ENCODE assay signal across 2 cellular contexts in the genomic region with DNA sequence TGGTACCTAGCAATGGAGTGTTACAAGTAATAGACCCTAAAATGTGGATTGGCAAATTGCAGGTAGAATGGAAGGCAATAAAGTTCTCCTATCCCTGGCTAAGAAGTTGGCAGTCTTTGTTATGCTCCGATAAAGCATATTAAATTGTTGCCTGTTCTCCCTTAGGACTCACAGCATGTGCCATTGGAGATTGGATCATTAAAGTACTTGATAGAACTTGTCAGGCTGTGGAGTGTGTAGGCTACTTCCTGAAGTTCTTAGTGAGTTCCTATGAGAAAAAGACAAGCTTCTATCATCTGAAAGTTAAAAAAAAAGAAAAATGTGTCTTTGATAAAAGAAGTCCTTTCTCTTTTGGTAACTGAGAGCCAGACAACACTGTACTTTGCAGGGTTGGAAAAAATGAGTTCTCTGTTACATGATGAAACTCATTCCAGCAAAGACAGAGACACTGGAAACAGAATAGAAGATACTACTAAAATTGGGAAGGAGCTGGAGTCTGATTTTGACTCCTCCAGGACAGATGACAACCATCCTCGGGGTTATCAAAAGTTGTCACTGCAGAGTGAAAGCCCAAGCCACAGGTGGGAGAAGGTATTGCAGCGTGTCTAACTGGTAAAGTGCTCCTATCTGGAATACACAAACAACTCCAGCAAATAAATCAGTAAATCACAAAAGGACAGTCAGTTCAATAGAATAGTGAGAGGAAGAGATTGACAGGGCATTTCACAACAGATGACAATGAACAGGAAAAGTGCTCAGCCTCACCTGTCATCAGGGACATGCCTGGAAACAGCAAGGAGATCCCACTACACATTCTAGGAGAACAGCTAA.
TF ChIP-seq lines count a peak whose summit lies in the region.

No MANE protein-coding gene starts in this region.

TF ChIP-seq in GM23338, 12 proteins besides CTCF, POLR2A, EP300 and RAD21:
- TF ChIP-seq, protein P1, sequence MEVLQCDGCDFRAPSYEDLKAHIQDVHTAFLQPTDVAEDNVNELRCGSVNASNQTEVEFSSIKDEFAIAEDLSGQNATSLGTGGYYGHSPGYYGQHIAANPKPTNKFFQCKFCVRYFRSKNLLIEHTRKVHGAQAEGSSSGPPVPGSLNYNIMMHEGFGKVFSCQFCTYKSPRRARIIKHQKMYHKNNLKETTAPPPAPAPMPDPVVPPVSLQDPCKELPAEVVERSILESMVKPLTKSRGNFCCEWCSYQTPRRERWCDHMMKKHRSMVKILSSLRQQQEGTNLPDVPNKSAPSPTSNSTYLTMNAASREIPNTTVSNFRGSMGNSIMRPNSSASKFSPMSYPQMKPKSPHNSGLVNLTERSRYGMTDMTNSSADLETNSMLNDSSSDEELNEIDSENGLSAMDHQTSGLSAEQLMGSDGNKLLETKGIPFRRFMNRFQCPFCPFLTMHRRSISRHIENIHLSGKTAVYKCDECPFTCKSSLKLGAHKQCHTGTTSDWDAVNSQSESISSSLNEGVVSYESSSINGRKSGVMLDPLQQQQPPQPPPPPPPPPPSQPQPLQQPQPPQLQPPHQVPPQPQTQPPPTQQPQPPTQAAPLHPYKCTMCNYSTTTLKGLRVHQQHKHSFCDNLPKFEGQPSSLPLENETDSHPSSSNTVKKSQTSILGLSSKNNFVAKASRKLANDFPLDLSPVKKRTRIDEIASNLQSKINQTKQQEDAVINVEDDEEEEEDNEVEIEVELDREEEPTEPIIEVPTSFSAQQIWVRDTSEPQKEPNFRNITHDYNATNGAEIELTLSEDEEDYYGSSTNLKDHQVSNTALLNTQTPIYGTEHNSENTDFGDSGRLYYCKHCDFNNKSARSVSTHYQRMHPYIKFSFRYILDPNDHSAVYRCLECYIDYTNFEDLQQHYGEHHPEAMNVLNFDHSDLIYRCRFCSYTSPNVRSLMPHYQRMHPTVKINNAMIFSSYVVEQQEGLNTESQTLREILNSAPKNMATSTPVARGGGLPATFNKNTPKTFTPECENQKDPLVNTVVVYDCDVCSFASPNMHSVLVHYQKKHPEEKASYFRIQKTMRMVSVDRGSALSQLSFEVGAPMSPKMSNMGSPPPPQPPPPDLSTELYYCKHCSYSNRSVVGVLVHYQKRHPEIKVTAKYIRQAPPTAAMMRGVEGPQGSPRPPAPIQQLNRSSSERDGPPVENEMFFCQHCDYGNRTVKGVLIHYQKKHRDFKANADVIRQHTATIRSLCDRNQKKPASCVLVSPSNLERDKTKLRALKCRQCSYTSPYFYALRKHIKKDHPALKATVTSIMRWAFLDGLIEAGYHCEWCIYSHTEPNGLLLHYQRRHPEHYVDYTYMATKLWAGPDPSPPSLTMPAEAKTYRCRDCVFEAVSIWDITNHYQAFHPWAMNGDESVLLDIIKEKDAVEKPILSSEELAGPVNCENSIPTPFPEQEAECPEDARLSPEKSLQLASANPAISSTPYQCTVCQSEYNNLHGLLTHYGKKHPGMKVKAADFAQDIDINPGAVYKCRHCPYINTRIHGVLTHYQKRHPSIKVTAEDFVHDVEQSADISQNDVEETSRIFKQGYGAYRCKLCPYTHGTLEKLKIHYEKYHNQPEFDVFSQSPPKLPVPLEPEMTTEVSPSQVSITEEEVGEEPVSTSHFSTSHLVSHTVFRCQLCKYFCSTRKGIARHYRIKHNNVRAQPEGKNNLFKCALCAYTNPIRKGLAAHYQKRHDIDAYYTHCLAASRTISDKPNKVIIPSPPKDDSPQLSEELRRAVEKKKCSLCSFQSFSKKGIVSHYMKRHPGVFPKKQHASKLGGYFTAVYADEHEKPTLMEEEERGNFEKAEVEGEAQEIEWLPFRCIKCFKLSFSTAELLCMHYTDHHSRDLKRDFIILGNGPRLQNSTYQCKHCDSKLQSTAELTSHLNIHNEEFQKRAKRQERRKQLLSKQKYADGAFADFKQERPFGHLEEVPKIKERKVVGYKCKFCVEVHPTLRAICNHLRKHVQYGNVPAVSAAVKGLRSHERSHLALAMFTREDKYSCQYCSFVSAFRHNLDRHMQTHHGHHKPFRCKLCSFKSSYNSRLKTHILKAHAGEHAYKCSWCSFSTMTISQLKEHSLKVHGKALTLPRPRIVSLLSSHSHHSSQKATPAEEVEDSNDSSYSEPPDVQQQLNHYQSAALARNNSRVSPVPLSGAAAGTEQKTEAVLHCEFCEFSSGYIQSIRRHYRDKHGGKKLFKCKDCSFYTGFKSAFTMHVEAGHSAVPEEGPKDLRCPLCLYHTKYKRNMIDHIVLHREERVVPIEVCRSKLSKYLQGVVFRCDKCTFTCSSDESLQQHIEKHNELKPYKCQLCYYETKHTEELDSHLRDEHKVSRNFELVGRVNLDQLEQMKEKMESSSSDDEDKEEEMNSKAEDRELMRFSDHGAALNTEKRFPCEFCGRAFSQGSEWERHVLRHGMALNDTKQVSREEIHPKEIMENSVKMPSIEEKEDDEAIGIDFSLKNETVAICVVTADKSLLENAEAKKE (CRISPR knock-in tag; IDR thresholded peaks at IDR 0.05): no peak
- TF ChIP-seq ZNF114 (CRISPR knock-in tag; IDR thresholded peaks at IDR 0.05) (no peak), STAT1 (IDR thresholded peaks at IDR 0.05; ENCODE audit: unreplicated experiment) (no peak), POLR2AphosphoS5 (IDR thresholded peaks at IDR 0.05; ENCODE audit: low read depth) (no peak), EZH2phosphoT487 (IDR thresholded peaks at IDR 0.05; ENCODE audit: unreplicated experiment) (no peak)

TF ChIP-seq in WTC11, 78 proteins besides CTCF, POLR2A, EP300 and RAD21 (continued from another document):
- TF ChIP-seq, protein P2, sequence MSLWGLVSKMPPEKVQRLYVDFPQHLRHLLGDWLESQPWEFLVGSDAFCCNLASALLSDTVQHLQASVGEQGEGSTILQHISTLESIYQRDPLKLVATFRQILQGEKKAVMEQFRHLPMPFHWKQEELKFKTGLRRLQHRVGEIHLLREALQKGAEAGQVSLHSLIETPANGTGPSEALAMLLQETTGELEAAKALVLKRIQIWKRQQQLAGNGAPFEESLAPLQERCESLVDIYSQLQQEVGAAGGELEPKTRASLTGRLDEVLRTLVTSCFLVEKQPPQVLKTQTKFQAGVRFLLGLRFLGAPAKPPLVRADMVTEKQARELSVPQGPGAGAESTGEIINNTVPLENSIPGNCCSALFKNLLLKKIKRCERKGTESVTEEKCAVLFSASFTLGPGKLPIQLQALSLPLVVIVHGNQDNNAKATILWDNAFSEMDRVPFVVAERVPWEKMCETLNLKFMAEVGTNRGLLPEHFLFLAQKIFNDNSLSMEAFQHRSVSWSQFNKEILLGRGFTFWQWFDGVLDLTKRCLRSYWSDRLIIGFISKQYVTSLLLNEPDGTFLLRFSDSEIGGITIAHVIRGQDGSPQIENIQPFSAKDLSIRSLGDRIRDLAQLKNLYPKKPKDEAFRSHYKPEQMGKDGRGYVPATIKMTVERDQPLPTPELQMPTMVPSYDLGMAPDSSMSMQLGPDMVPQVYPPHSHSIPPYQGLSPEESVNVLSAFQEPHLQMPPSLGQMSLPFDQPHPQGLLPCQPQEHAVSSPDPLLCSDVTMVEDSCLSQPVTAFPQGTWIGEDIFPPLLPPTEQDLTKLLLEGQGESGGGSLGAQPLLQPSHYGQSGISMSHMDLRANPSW (CRISPR knock-in tag; conservative IDR thresholded peaks at IDR 0.05; ENCODE audit: low read depth): no peak
- TF ChIP-seq ZNF423 (CRISPR knock-in tag; IDR thresholded peaks at IDR 0.05): no peak
- TF ChIP-seq, protein P3, sequence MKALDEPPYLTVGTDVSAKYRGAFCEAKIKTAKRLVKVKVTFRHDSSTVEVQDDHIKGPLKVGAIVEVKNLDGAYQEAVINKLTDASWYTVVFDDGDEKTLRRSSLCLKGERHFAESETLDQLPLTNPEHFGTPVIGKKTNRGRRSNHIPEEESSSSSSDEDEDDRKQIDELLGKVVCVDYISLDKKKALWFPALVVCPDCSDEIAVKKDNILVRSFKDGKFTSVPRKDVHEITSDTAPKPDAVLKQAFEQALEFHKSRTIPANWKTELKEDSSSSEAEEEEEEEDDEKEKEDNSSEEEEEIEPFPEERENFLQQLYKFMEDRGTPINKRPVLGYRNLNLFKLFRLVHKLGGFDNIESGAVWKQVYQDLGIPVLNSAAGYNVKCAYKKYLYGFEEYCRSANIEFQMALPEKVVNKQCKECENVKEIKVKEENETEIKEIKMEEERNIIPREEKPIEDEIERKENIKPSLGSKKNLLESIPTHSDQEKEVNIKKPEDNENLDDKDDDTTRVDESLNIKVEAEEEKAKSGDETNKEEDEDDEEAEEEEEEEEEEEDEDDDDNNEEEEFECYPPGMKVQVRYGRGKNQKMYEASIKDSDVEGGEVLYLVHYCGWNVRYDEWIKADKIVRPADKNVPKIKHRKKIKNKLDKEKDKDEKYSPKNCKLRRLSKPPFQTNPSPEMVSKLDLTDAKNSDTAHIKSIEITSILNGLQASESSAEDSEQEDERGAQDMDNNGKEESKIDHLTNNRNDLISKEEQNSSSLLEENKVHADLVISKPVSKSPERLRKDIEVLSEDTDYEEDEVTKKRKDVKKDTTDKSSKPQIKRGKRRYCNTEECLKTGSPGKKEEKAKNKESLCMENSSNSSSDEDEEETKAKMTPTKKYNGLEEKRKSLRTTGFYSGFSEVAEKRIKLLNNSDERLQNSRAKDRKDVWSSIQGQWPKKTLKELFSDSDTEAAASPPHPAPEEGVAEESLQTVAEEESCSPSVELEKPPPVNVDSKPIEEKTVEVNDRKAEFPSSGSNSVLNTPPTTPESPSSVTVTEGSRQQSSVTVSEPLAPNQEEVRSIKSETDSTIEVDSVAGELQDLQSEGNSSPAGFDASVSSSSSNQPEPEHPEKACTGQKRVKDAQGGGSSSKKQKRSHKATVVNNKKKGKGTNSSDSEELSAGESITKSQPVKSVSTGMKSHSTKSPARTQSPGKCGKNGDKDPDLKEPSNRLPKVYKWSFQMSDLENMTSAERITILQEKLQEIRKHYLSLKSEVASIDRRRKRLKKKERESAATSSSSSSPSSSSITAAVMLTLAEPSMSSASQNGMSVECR (CRISPR knock-in tag; IDR thresholded peaks at IDR 0.05; ENCODE audit: borderline replicate concordance): no peak
- TF ChIP-seq, protein P4, sequence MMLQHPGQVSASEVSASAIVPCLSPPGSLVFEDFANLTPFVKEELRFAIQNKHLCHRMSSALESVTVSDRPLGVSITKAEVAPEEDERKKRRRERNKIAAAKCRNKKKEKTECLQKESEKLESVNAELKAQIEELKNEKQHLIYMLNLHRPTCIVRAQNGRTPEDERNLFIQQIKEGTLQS (CRISPR knock-in tag; conservative IDR thresholded peaks at IDR 0.05): no peak
- no peak for TF ChIP-seq CREB1 (CRISPR knock-in tag; IDR thresholded peaks at IDR 0.05)
- no peak for TF ChIP-seq SMAD4 (CRISPR knock-in tag; IDR thresholded peaks at IDR 0.05)
- TF ChIP-seq, protein P5, sequence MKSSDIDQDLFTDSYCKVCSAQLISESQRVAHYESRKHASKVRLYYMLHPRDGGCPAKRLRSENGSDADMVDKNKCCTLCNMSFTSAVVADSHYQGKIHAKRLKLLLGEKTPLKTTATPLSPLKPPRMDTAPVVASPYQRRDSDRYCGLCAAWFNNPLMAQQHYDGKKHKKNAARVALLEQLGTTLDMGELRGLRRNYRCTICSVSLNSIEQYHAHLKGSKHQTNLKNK (CRISPR knock-in tag; IDR thresholded peaks at IDR 0.05): no peak
- TF ChIP-seq ZNF232 (CRISPR knock-in tag; IDR thresholded peaks at IDR 0.05): no peak
- TF ChIP-seq SMAD3 (CRISPR knock-in tag; IDR thresholded peaks at IDR 0.05; ENCODE audit: borderline replicate concordance): no peak
- TF ChIP-seq, protein P6, sequence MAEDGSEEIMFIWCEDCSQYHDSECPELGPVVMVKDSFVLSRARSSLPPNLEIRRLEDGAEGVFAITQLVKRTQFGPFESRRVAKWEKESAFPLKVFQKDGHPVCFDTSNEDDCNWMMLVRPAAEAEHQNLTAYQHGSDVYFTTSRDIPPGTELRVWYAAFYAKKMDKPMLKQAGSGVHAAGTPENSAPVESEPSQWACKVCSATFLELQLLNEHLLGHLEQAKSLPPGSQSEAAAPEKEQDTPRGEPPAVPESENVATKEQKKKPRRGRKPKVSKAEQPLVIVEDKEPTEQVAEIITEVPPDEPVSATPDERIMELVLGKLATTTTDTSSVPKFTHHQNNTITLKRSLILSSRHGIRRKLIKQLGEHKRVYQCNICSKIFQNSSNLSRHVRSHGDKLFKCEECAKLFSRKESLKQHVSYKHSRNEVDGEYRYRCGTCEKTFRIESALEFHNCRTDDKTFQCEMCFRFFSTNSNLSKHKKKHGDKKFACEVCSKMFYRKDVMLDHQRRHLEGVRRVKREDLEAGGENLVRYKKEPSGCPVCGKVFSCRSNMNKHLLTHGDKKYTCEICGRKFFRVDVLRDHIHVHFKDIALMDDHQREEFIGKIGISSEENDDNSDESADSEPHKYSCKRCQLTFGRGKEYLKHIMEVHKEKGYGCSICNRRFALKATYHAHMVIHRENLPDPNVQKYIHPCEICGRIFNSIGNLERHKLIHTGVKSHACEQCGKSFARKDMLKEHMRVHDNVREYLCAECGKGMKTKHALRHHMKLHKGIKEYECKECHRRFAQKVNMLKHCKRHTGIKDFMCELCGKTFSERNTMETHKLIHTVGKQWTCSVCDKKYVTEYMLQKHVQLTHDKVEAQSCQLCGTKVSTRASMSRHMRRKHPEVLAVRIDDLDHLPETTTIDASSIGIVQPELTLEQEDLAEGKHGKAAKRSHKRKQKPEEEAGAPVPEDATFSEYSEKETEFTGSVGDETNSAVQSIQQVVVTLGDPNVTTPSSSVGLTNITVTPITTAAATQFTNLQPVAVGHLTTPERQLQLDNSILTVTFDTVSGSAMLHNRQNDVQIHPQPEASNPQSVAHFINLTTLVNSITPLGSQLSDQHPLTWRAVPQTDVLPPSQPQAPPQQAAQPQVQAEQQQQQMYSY (CRISPR knock-in tag; IDR thresholded peaks at IDR 0.05): no peak
- no peak for TF ChIP-seq ATF1 (CRISPR knock-in tag; IDR thresholded peaks at IDR 0.05)
- TF ChIP-seq NR3C1 (CRISPR knock-in tag; conservative IDR thresholded peaks at IDR 0.05; ENCODE audit: low read depth): no peak
- TF ChIP-seq ZNF396 (CRISPR knock-in tag; IDR thresholded peaks at IDR 0.05; ENCODE audit: borderline replicate concordance): no peak
- no peak for TF ChIP-seq IRF2 (CRISPR knock-in tag; IDR thresholded peaks at IDR 0.05; ENCODE audit: borderline replicate concordance, low read depth)
- TF ChIP-seq FOXJ3 (CRISPR knock-in tag; IDR thresholded peaks at IDR 0.05; ENCODE audit: borderline replicate concordance): no peak
- TF ChIP-seq, protein P7, sequence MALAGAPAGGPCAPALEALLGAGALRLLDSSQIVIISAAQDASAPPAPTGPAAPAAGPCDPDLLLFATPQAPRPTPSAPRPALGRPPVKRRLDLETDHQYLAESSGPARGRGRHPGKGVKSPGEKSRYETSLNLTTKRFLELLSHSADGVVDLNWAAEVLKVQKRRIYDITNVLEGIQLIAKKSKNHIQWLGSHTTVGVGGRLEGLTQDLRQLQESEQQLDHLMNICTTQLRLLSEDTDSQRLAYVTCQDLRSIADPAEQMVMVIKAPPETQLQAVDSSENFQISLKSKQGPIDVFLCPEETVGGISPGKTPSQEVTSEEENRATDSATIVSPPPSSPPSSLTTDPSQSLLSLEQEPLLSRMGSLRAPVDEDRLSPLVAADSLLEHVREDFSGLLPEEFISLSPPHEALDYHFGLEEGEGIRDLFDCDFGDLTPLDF (CRISPR knock-in tag; IDR thresholded peaks at IDR 0.05): no peak
